In genomic region chr6:13908955-13909381, GRCh38 we compare ENCODE assay signal across 8 cellular contexts. TPM values are rescaled to one million over a fixed set of nuclear protein-coding genes. Genes with fewer than 3 reads are reported as not detected.
DNase-seq lines count a peak whose midpoint lies in the region; ATAC-seq and TF ChIP-seq lines count a peak whose summit lies in the region.

No MANE protein-coding gene starts in this region.

- no peak overlapping the region for H3K4ac ChIP-seq in mesendoderm (ENCODE audit: low read depth, low read length)

- DNase-seq in COR-L47 (lab: John Stamatoyannopoulos, UW) (peak; percentile 65), HCT116 (ENCODE audit: low read depth, low spot score) (peak; percentile 71), NCI-H2227 treated with DMSO at 0.1 percent for 48 hours (lab: John Stamatoyannopoulos, UW) (peak; percentile 71), WTC11 (ENCODE audit: low spot score) (peak; percentile 40), mesendoderm (peak; percentile 83), upper lobe of left lung (peak in 1 of 2 donors; percentile 50)
- DNase-seq in effector memory CD4-positive, alpha-beta T cell, result peak; percentile 18 to 41 (median 19)

- TF ChIP-seq CTCF in HCT116 (IDR thresholded peaks at IDR 0.05 in 2 of 3, conservative IDR thresholded peaks at IDR 0.05 in 1 of 3; ENCODE audit: borderline replicate concordance in 1 of 3, insufficient read depth in 1 of 3, low read depth in 2 of 3, low read length in 2 of 3) (peak; percentile 65 to 91 (median 91)), WTC11 (IDR thresholded peaks at IDR 0.05) (peak; percentile 47), upper lobe of left lung (IDR thresholded peaks at IDR 0.05) (peak; percentile 60 to 81 (median 70))

- no peak for TF ChIP-seq POLR2A in HCT116 (IDR thresholded peaks at IDR 0.05; ENCODE audit: borderline replicate concordance, extremely low read depth, insufficient read depth, insufficient read length)
- no peak for TF ChIP-seq POLR2A in upper lobe of left lung (IDR thresholded peaks at IDR 0.05)

- no peak overlapping the region for H2BK15ac ChIP-seq in mesendoderm (replicated peaks; ENCODE audit: low read depth)

- CTCF ChIA-PET in HCT116 (lab: Charles Lee), result interaction anchor here (0.6 to 4.9 kb wide), 28 partner anchors 9 to 334 kb away, joined by 3 to 67 read pairs (median 4); partner anchors contain the start of genes RNF182 and SIRT5
- CTCF ChIA-PET in WTC11 (lab: Charles Lee), result interaction anchor here (0.7 to 9.6 kb wide), 24 partner anchors 9 to 240 kb away, joined by 3 to 126 read pairs (median 4); partner anchors contain the start of gene RNF182

- H3K79me2 ChIP-seq in HCT116 (ENCODE audit: insufficient read depth, low read length), result no peaks in the 10 kb centered on the region
- no peaks in the 10 kb centered on the region for H3K79me2 ChIP-seq in mesendoderm (ENCODE audit: control insufficient read depth, insufficient read depth, low read length)

- no peaks in the 10 kb centered on the region for H3K36me3 Mint-ChIP-seq in WTC11

- no peak for TF ChIP-seq EP300 in upper lobe of left lung (IDR thresholded peaks at IDR 0.05)

- peak overlapping the region; percentile 69 for H2AFZ ChIP-seq in HCT116 (ENCODE audit: low read depth, low read length, poor library complexity, severe bottlenecking)

- intact Hi-C loops in HCT116 (cut with micrococcal nuclease), result loop anchor here (1.0 to 2.0 kb wide), 4 partner anchors 114 to 235 kb away; no protein-coding TSS in a partner anchor

- H3K36me3 ChIP-seq in HCT116 (ENCODE audit: control insufficient read depth in 1 of 2, insufficient read depth in 2 of 2, low read length in 2 of 2) (no peaks in the 10 kb centered on the region), mesendoderm (ENCODE audit: control insufficient read depth, insufficient read depth, low read length) (no peaks in the 10 kb centered on the region), upper lobe of left lung (no peaks in the 10 kb centered on the region)
- no peaks in the 10 kb centered on the region for H3K36me3 ChIP-seq in effector memory CD4-positive, alpha-beta T cell (ENCODE audit: control insufficient read depth, insufficient read depth, low read length)

- H3K9ac ChIP-seq in HCT116 (ENCODE audit: low read length) (no peak overlapping the region), mesendoderm (ENCODE audit: low read length) (no peak overlapping the region)

- H3K27ac ChIP-seq in HCT116 (ENCODE audit: low read depth, low read length) (no peak overlapping the region), mesendoderm (ENCODE audit: low read depth, low read length) (no peak overlapping the region), upper lobe of left lung (no peak overlapping the region)
- no peak overlapping the region for H3K27ac ChIP-seq in effector memory CD4-positive, alpha-beta T cell (ENCODE audit: insufficient read depth, low read length, poor library complexity, severe bottlenecking)

- H3K27me3 Mint-ChIP-seq in WTC11 (ENCODE audit: low read depth), result peaks cover 3% of the 10 kb centered on the region

- H3K9me3 ChIP-seq in HCT116 (ENCODE audit: control insufficient read depth in 1 of 2, insufficient read depth in 1 of 2, low read depth in 1 of 2, low read length in 2 of 2), result no peaks in the 10 kb centered on the region
- no peaks in the 10 kb centered on the region for H3K9me3 ChIP-seq in effector memory CD4-positive, alpha-beta T cell (ENCODE audit: control insufficient read depth, low read length)
- no peaks in the 10 kb centered on the region for H3K9me3 ChIP-seq in upper lobe of left lung

- no peaks in the 10 kb centered on the region for H3K79me1 ChIP-seq in mesendoderm (ENCODE audit: low read length)

- H4K5ac ChIP-seq in mesendoderm (ENCODE audit: low read length), result no peak overlapping the region

- no TSS peak for BruUV-seq in HCT116 (replicated peaks; lab: Mats Ljungman, UMichigan)

- H2BK5ac ChIP-seq in mesendoderm (ENCODE audit: low read length), result no peak overlapping the region

- H3K56ac ChIP-seq in mesendoderm (ENCODE audit: low read length), result peak overlapping the region; percentile 53

- no peak overlapping the region for H2AK5ac ChIP-seq in mesendoderm (ENCODE audit: low read length)

- no peak overlapping the region for H3K27ac Mint-ChIP-seq in WTC11

- POLR2A ChIA-PET in HCT116 (lab: Charles Lee) (no interaction called here), WTC11 (lab: Charles Lee) (no interaction called here)

- H3K9me3 Mint-ChIP-seq in WTC11, result no peaks in the 10 kb centered on the region

- no peak overlapping the region for H4K8ac ChIP-seq in mesendoderm (ENCODE audit: low read depth, low read length)

- H3K23ac ChIP-seq in mesendoderm (ENCODE audit: low read length), result no peak overlapping the region

- no peak overlapping the region for H2BK120ac ChIP-seq in mesendoderm (ENCODE audit: low read depth, low read length)

- ATAC-seq in HCT116 (peak; percentile 87), WTC11 (peak; percentile 94), upper lobe of left lung (ENCODE audit: low FRiP score in 2 of 2) (peak; percentile 79 to 85), GM18502 (IDR thresholded peaks at IDR 0.05; ENCODE audit: poor library complexity, unreplicated experiment) (no peak)

- RAD21 ChIA-PET in HCT116 (lab: Charles Lee; ENCODE audit: low non-redundant PET in 1 of 2, low total read pairs in 2 of 2, uncharacterized antibody in 2 of 2, unreplicated experiment in 2 of 2), result interaction anchor here (0.8 to 1.9 kb wide), 7 partner anchors 94 to 236 kb away, joined by 3 to 15 read pairs (median 4); no protein-coding TSS in a partner anchor

- H3K4me2 ChIP-seq in HCT116 (ENCODE audit: low read length) (peak overlapping the region; percentile 32; the same call in 1 of the 2 replicates), mesendoderm (ENCODE audit: low read length) (no peak overlapping the region)

- peaks cover 7 to 15% of the 10 kb centered on the region in 2 experiments; a peak in 3 of 4 replicates for H3K4me1 ChIP-seq in HCT116 (ENCODE audit: control insufficient read depth in 1 of 2, insufficient read depth in 2 of 2, low read length in 2 of 2)
- H3K4me1 ChIP-seq in effector memory CD4-positive, alpha-beta T cell (ENCODE audit: control insufficient read depth, insufficient read depth, low read length, poor library complexity, severe bottlenecking), result no peaks in the 10 kb centered on the region
- peaks cover 2% of the 10 kb centered on the region for H3K4me1 ChIP-seq in mesendoderm (ENCODE audit: control insufficient read depth, low read depth, low read length)
- H3K4me1 ChIP-seq in upper lobe of left lung, result no peaks in the 10 kb centered on the region

- H3K4me3 ChIP-seq in HCT116 (replicated peaks in 1 of 2; ENCODE audit: low read depth in 1 of 2, low read length in 2 of 2), result no peak overlapping the region
- no peak overlapping the region for H3K4me3 ChIP-seq in effector memory CD4-positive, alpha-beta T cell (ENCODE audit: insufficient read depth, low read depth, low read length, poor library complexity, severe bottlenecking)
- no peak overlapping the region for H3K4me3 ChIP-seq in mesendoderm (ENCODE audit: low read length)
- no peak overlapping the region for H3K4me3 ChIP-seq in upper lobe of left lung

- H3K4me1 Mint-ChIP-seq in WTC11, result peaks cover 3% of the 10 kb centered on the region

- H3K4me3 Mint-ChIP-seq in WTC11, result no peak overlapping the region

- TF ChIP-seq RAD21 in HCT116 (IDR thresholded peaks at IDR 0.05; ENCODE audit: low read depth), result peak; percentile 99

- no peaks in the 10 kb centered on the region for H4K20me1 ChIP-seq in HCT116 (ENCODE audit: insufficient read depth)

- peaks cover 13% of the 10 kb centered on the region for H3K27me3 ChIP-seq in HCT116 (ENCODE audit: insufficient read depth, low read length)
- no peaks in the 10 kb centered on the region for H3K27me3 ChIP-seq in effector memory CD4-positive, alpha-beta T cell (replicated peaks; ENCODE audit: control insufficient read depth, insufficient read depth, low read length, poor library complexity, severe bottlenecking)
- H3K27me3 ChIP-seq in mesendoderm (ENCODE audit: insufficient read depth, low read length, poor library complexity), result no peaks in the 10 kb centered on the region
- no peaks in the 10 kb centered on the region for H3K27me3 ChIP-seq in upper lobe of left lung

- no peaks in the 10 kb centered on the region for H3K9me2 ChIP-seq in HCT116 (ENCODE audit: insufficient read depth)

- WGBS in mesendoderm (ENCODE audit: extremely low coverage, insufficient coverage, low lambda C conversion rate), result no CpG with 5 or more reads among the region's 3 CpGs
- 0 to 3% methylated on average over 3 of the region's 3 CpGs for WGBS in upper lobe of left lung, 2 donors

- no peak overlapping the region for H3K18ac ChIP-seq in mesendoderm (ENCODE audit: low read length)

TF ChIP-seq in HCT116, 20 proteins besides CTCF, POLR2A, EP300 and RAD21 (continues in another document):
- no peak for TF ChIP-seq ZNF274 (IDR thresholded peaks at IDR 0.05; ENCODE audit: low read depth, low read length)
- TF ChIP-seq SIN3A (IDR thresholded peaks at IDR 0.05; ENCODE audit: low read depth), result no peak
- TF ChIP-seq ELF1 (IDR thresholded peaks at IDR 0.05; ENCODE audit: borderline replicate concordance, low read depth), result no peak
- TF ChIP-seq CEBPB (IDR thresholded peaks at IDR 0.05; ENCODE audit: low read depth), result no peak
- TF ChIP-seq POLR2AphosphoS5 (IDR thresholded peaks at IDR 0.05; ENCODE audit: low read depth, low read length), result no peak
- TF ChIP-seq YY1 (IDR thresholded peaks at IDR 0.05; ENCODE audit: extremely low read depth, insufficient replicate concordance, low read depth, low read length), result no peak
- TF ChIP-seq MAX (IDR thresholded peaks at IDR 0.05), result no peak
- TF ChIP-seq JUND (IDR thresholded peaks at IDR 0.05), result no peak

TF ChIP-seq in WTC11, 78 proteins besides CTCF, POLR2A, EP300 and RAD21:
- no peak for TF ChIP-seq GRHL2 (CRISPR knock-in tag; IDR thresholded peaks at IDR 0.05; ENCODE audit: insufficient replicate concordance, severe bottlenecking)
- TF ChIP-seq JUN (CRISPR knock-in tag; IDR thresholded peaks at IDR 0.05), result no peak

RNA-seq across cellular contexts. Expression of gene RNF182, which starts 15.8 kb away (rescaled TPM):
- 6.5 TPM for total RNA-seq in HCT116 (2021; ENCODE audit: unreplicated experiment)
- polyA plus RNA-seq in HCT116 (2012), result 3.0 and 5.9 TPM in 2 replicates
- total RNA-seq in WTC11 (2021), result 4.4 to 7.1 TPM (median 6.7 TPM) in 3 replicates
- polyA plus RNA-seq in mesendoderm (2013, experiment 1 of 2), result 3.4 TPM
- polyA plus RNA-seq in mesendoderm (2013, experiment 2 of 2), result 3.9 TPM
- 1 to 10 TPM; 1.4 to 4.3 (median 2.5) TPM for total RNA-seq in upper lobe of left lung
